ENCODE assay signal across 15 cellular contexts in genomic region chr1:16253332-16253922, GRCh38. TPM values are rescaled to one million over a fixed set of nuclear protein-coding genes. Genes with fewer than 3 reads are reported as not detected.
A peak's percentile ranks its signal among the peaks of the same experiment; 100 is the strongest.
DNase-seq lines count a peak whose midpoint lies in the region; ATAC-seq and TF ChIP-seq lines count a peak whose summit lies in the region.
"Had no signal": no experiment of that assay in that cellular context is flagged by ENCODE, and none has a peak within 500 bp of the region (broad histone marks: within the 10 kb centered on the region; RNA-seq: fewer than 3 reads in every experiment).

No MANE protein-coding gene starts in this region.

- no peak overlapping the region for H3K4me3 ChIP-seq in right atrium auricular region
- no peak overlapping the region for H3K4me3 ChIP-seq in coronary artery
- no peak overlapping the region for H3K4me3 ChIP-seq in upper lobe of right lung

- H3K36me3 ChIP-seq in right atrium auricular region (peaks cover 34% of the 10 kb centered on the region), upper lobe of right lung (peaks cover 60% of the 10 kb centered on the region)

- intact Hi-C loops in Right ventricle myocardium superior (cut with DNase I): no loop called here
- intact Hi-C loops in upper lobe of right lung (cut with DNase I): no loop called here

- H3K27me3 Mint-ChIP-seq in progenitor cell of endocrine pancreas: no peaks in the 10 kb centered on the region

- H3K27me3 ChIP-seq in right atrium auricular region (no peaks in the 10 kb centered on the region), upper lobe of right lung (no peaks in the 10 kb centered on the region)

- TF ChIP-seq CTCF in right atrium auricular region (IDR thresholded peaks at IDR 0.05) (no peak), coronary artery (IDR thresholded peaks at IDR 0.05) (no peak), progenitor cell of endocrine pancreas (IDR thresholded peaks at IDR 0.05; ENCODE audit: unreplicated experiment) (no peak), upper lobe of right lung (IDR thresholded peaks at IDR 0.05) (no peak)

- peaks cover 0 to 48% of the 10 kb centered on the region in 2 donors for H3K4me1 ChIP-seq in right atrium auricular region
- H3K4me1 ChIP-seq in upper lobe of right lung: peaks cover 26% of the 10 kb centered on the region

- no peak for ATAC-seq in Right ventricle myocardium superior (ENCODE audit: poor library complexity)
- no peak for ATAC-seq in upper lobe of right lung
- no peak for ATAC-seq in HG02973 (IDR thresholded peaks at IDR 0.05; ENCODE audit: unreplicated experiment)
- no peak for ATAC-seq in HG03159 (IDR thresholded peaks at IDR 0.05; ENCODE audit: unreplicated experiment)
- ATAC-seq: Panc1 had no signal

- DNase-seq in right atrium auricular region (ENCODE audit: low spot score) (no peak), Right ventricle myocardium superior (no peak), coronary artery (ENCODE audit: low spot score) (peak; percentile 33), progenitor cell of endocrine pancreas (ENCODE audit: low spot score, unreplicated experiment) (no peak), upper lobe of right lung (peak; percentile 31), caudate nucleus (lab: John Stamatoyannopoulos, UW) (no peak)
- DNase-seq: GF-D8, KG1, NCI-H1436, NCI-H2029 treated with DMSO at 0.1 percent for 48 hours, NCI-H2171 treated with DMSO at 0.1 percent for 48 hours had no signal

- H3K27ac Mint-ChIP-seq in progenitor cell of endocrine pancreas: peak overlapping the region; percentile 64

- H3K9me3 Mint-ChIP-seq in progenitor cell of endocrine pancreas (ENCODE audit: low read depth): no peaks in the 10 kb centered on the region

- H3K9me3 ChIP-seq in right atrium auricular region (no peaks in the 10 kb centered on the region), upper lobe of right lung (no peaks in the 10 kb centered on the region)

- peaks cover 19% of the 10 kb centered on the region for H3K36me3 Mint-ChIP-seq in progenitor cell of endocrine pancreas (ENCODE audit: insufficient read depth)

- H3K4me3 Mint-ChIP-seq in progenitor cell of endocrine pancreas (ENCODE audit: low read depth): no peak overlapping the region

- peaks cover 27% of the 10 kb centered on the region for H3K4me1 Mint-ChIP-seq in progenitor cell of endocrine pancreas (ENCODE audit: low read depth)

- H3K27ac ChIP-seq in right atrium auricular region (peak overlapping the region; percentile 64 to 77), coronary artery (peak overlapping the region in 1 of 2 donors; percentile 54), upper lobe of right lung (no peak overlapping the region), caudate nucleus (ENCODE audit: low read depth, low read length) (no peak overlapping the region)
- H3K27ac ChIP-seq: C4-2B had no signal

RNA-seq across cellular contexts. Expression of gene CPLANE2, which starts 16.4 kb away (rescaled TPM):
- total RNA-seq in right atrium auricular region (1 to 10 TPM; 4.4 to 5.0 TPM), Right ventricle myocardium superior (10.1 TPM), progenitor cell of endocrine pancreas (14.8 and 16.5 TPM in 2 replicates), upper lobe of right lung (11.7 TPM)

RNA-seq across cellular contexts. Expression of gene ARHGEF19, which starts 41.0 kb away (rescaled TPM):
- total RNA-seq in right atrium auricular region (1 to 10 TPM; 1.5 to 4.8 TPM), Right ventricle myocardium superior (1.8 TPM), progenitor cell of endocrine pancreas (146 and 151 TPM in 2 replicates), upper lobe of right lung (11.9 TPM)

Comparison
In these comparisons a context has a peak if more than half of its experiments do, and no peak if none do; other contexts are left out.
1. DNase-seq: peak in coronary artery (single experiment) and upper lobe of right lung (single experiment); none in right atrium auricular region (single experiment), Right ventricle myocardium superior (single experiment), progenitor cell of endocrine pancreas (single experiment) and caudate nucleus (0 of 61).
2. H3K27ac ChIP-seq: peak in right atrium auricular region (2 of 2); none in upper lobe of right lung (single experiment) and caudate nucleus (single experiment).
3. RNA of gene ARHGEF19, which starts 41.0 kb away (total RNA-seq): 146 to 151 TPM in progenitor cell of endocrine pancreas; 11.9 TPM in upper lobe of right lung (single experiment), 1.5 to 4.8 TPM in right atrium auricular region and 1.8 TPM in Right ventricle myocardium superior (single experiment); every median in the first group is over 10 times any median in the second.